ENCODE assay signal across 15 cellular contexts in the genomic region with DNA sequence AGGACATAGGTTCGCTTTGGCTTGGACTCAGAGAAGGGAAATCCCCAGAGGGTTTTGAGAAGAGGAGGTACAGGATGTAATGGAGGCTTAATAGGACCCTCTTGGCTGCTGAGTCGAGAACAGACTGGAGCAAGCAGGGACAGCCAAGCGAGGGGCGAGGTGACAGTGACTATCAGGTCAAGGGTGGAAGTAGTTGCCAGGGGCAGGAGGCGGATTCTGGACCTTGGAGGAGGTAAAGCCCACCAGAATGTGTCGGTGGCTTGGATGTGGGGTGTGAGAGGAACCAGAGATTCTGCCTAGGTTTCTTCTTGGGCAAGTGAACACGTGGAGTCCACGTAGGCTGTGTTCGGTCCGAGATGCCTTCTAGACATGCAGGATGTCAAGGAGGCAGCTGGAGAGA. TPM values are rescaled to one million over a fixed set of nuclear protein-coding genes. Genes with fewer than 3 reads are reported as not detected.
DNase-seq lines count a peak whose midpoint lies in the region; ATAC-seq, FAIRE-seq and TF ChIP-seq lines count a peak whose summit lies in the region.
"Had no signal": no experiment of that assay in that cellular context is flagged by ENCODE, and none has a peak within 500 bp of the region (broad histone marks: within the 10 kb centered on the region; RNA-seq: fewer than 3 reads in every experiment).

No MANE protein-coding gene starts in this region.

- peaks cover 47% of the 10 kb centered on the region for H3K4me1 Mint-ChIP-seq in activated T-cell treated with anti-CD3 and anti-CD28 coated beads, Interleukin-2, amount 50 U/mL, for 24 hours (ENCODE audit: low read depth)
- peaks cover 6% of the 10 kb centered on the region for H3K4me1 Mint-ChIP-seq in activated T-helper 17 cell treated with anti-CD3 and anti-CD28 coated beads, Interleukin-2, amount 50 U/mL, for 72 hours
- peaks cover 8% of the 10 kb centered on the region; the same call in 2 of the 3 replicates for H3K4me1 Mint-ChIP-seq in GM23338

- H4K20me1 ChIP-seq in keratinocyte (ENCODE audit: control insufficient read depth, extremely low read depth, insufficient read depth, low read length) (peaks cover 3% of the 10 kb centered on the region), GM23338 (replicated peaks; ENCODE audit: insufficient read depth) (no peaks in the 10 kb centered on the region; the same call in none of the 2 replicates)

- no peaks in the 10 kb centered on the region for H3K27me3 Mint-ChIP-seq in activated T-cell treated with anti-CD3 and anti-CD28 coated beads, Interleukin-2, amount 50 U/mL, for 24 hours
- H3K27me3 Mint-ChIP-seq in activated T-helper 17 cell treated with anti-CD3 and anti-CD28 coated beads, Interleukin-2, amount 50 U/mL, for 72 hours: no peaks in the 10 kb centered on the region
- H3K27me3 Mint-ChIP-seq in GM23338 (ENCODE audit: insufficient read depth, low read depth, poor library complexity): peaks cover 25% of the 10 kb centered on the region

- H3K36me3 ChIP-seq in keratinocyte (ENCODE audit: control insufficient read depth in 2 of 2, extremely low read depth in 1 of 2, insufficient read depth in 2 of 2, low read length in 2 of 2): peaks cover 13 to 22% of the 10 kb centered on the region in 2 experiments
- peaks cover 10 to 12% of the 10 kb centered on the region in 2 donors for H3K36me3 ChIP-seq in stomach smooth muscle (ENCODE audit: control insufficient read depth in 2 of 2, insufficient read depth in 2 of 2, low read length in 2 of 2)
- no peaks in the 10 kb centered on the region; the same call in 1 of the 2 replicates for H3K36me3 ChIP-seq in GM23338 (ENCODE audit: insufficient read depth)
- peaks cover 2% of the 10 kb centered on the region; the same call in 1 of the 2 replicates for H3K36me3 ChIP-seq in SJCRH30

- H3K27me3 ChIP-seq in keratinocyte (ENCODE audit: control insufficient read depth, extremely low read depth, insufficient read depth, low read length): no peaks in the 10 kb centered on the region
- no peaks in the 10 kb centered on the region for H3K27me3 ChIP-seq in stomach smooth muscle (ENCODE audit: control insufficient read depth in 1 of 2, insufficient read depth in 2 of 2, low read length in 2 of 2)
- H3K27me3 ChIP-seq in GM23338 (ENCODE audit: insufficient read depth): no peaks in the 10 kb centered on the region
- no peaks in the 10 kb centered on the region for H3K27me3 ChIP-seq in SJCRH30

- H3K27ac ChIP-seq in keratinocyte (ENCODE audit: control insufficient read depth, insufficient read depth, low read length) (peak overlapping the region; percentile 15), stomach smooth muscle (ENCODE audit: low read length) (peak overlapping the region; percentile 18), GM23338 (ENCODE audit: low read depth) (no peak overlapping the region), SJCRH30 (no peak overlapping the region)

- H3K4me3 Mint-ChIP-seq in activated T-cell treated with anti-CD3 and anti-CD28 coated beads, Interleukin-2, amount 50 U/mL, for 24 hours: no peak overlapping the region
- H3K4me3 Mint-ChIP-seq in activated T-helper 17 cell treated with anti-CD3 and anti-CD28 coated beads, Interleukin-2, amount 50 U/mL, for 72 hours: no peak overlapping the region
- H3K4me3 Mint-ChIP-seq in GM23338: no peak overlapping the region; the same call in 2 of the 3 replicates

- H3K9me3 ChIP-seq in keratinocyte (ENCODE audit: control insufficient read depth, low read depth, low read length) (no peaks in the 10 kb centered on the region), stomach smooth muscle (ENCODE audit: control insufficient read depth in 2 of 2, low read length in 2 of 2) (no peaks in the 10 kb centered on the region), SJCRH30 (replicated peaks) (no peaks in the 10 kb centered on the region)
- H3K9me3 ChIP-seq: mucosa of descending colon had no signal

- H3K4me3 ChIP-seq in keratinocyte (ENCODE audit: control insufficient read depth in 2 of 3, extremely low read depth in 1 of 3, insufficient read depth in 2 of 3, low read depth in 1 of 3, low read length in 3 of 3) (no peak overlapping the region), stomach smooth muscle (ENCODE audit: low read length in 2 of 2) (no peak overlapping the region), GM23338 (no peak overlapping the region), SJCRH30 (no peak overlapping the region)
- H3K4me3 ChIP-seq: mucosa of descending colon had no signal

- no peak for DNase-seq in activated T-cell treated with anti-CD3 and anti-CD28 coated beads, Interleukin-2, amount 50 U/mL, for 24 hours
- DNase-seq in activated T-cell treated with anti-CD3 and anti-CD28 coated beads, Interleukin-2, amount 50 U/mL, for 1 hour: no peak
- DNase-seq in keratinocyte (ENCODE audit: low read depth, low spot score) (no peak), GM23338 (ENCODE audit: low spot score) (no peak), SJCRH30 (no peak)
- DNase-seq: activated gamma-delta T cell treated with Interleukin-2 at 50 U/mL for 16 hours; effector memory CD4-positive, alpha-beta T cell; NCI-H510A; RPMI8226; stimulated activated CD4-positive, alpha-beta T cell treated with anti-CD3 and anti-CD28 coated beads, Interleukin-12 subunit alpha, Interleukin-12 subunit beta, amount 100 ng/mL, for 4 hours had no signal

- peaks cover 75% of the 10 kb centered on the region for H3K36me3 Mint-ChIP-seq in activated T-cell treated with anti-CD3 and anti-CD28 coated beads, Interleukin-2, amount 50 U/mL, for 24 hours (ENCODE audit: low read depth)
- H3K36me3 Mint-ChIP-seq in activated T-helper 17 cell treated with anti-CD3 and anti-CD28 coated beads, Interleukin-2, amount 50 U/mL, for 72 hours (ENCODE audit: low read depth): peaks cover 61% of the 10 kb centered on the region
- peaks cover 35% of the 10 kb centered on the region for H3K36me3 Mint-ChIP-seq in GM23338 (ENCODE audit: low read depth)

- ATAC-seq in activated T-helper 17 cell treated with anti-CD3 and anti-CD28 coated beads, Interleukin-2, amount 50 U/mL, for 72 hours (replicated peaks): no peak
- ATAC-seq in GM21576 (IDR thresholded peaks at IDR 0.05; ENCODE audit: unreplicated experiment): no peak
- ATAC-seq in GM23338: no peak
- ATAC-seq: mucosa of descending colon had no signal

- no peaks in the 10 kb centered on the region for H3K9me2 ChIP-seq in GM23338 (ENCODE audit: insufficient read depth)

- FAIRE-seq in keratinocyte (lab: Jason Lieb, UNC): no peak

- H3F3A ChIP-seq in GM23338 (replicated peaks; ENCODE audit: low read depth): peaks cover 19% of the 10 kb centered on the region; the same call in 1 of the 2 replicates

- peak overlapping the region; percentile 13 for H3K9ac ChIP-seq in keratinocyte (ENCODE audit: control insufficient read depth, extremely low read depth, insufficient read depth, low read length)
- peak overlapping the region in 1 of 2 donors; percentile 42 for H3K9ac ChIP-seq in stomach smooth muscle (ENCODE audit: low read length in 2 of 2)

- H3K4me1 ChIP-seq in keratinocyte (ENCODE audit: control insufficient read depth, extremely low read depth, insufficient read depth, low read length): peaks cover 28% of the 10 kb centered on the region
- H3K4me1 ChIP-seq in stomach smooth muscle (ENCODE audit: control insufficient read depth, insufficient read depth, low read length): peaks cover 18% of the 10 kb centered on the region
- H3K4me1 ChIP-seq in GM23338 (ENCODE audit: insufficient read depth): peaks cover 5% of the 10 kb centered on the region
- no peaks in the 10 kb centered on the region for H3K4me1 ChIP-seq in SJCRH30

- H3K79me2 ChIP-seq in keratinocyte (ENCODE audit: control insufficient read depth, insufficient read depth, low read length) (peaks cover 17% of the 10 kb centered on the region), GM23338 (replicated peaks; ENCODE audit: insufficient read depth) (peaks cover 30% of the 10 kb centered on the region)

- H3K27ac Mint-ChIP-seq in activated T-cell treated with anti-CD3 and anti-CD28 coated beads, Interleukin-2, amount 50 U/mL, for 24 hours: peak overlapping the region; percentile 85
- peak overlapping the region; percentile 72 for H3K27ac Mint-ChIP-seq in activated T-helper 17 cell treated with anti-CD3 and anti-CD28 coated beads, Interleukin-2, amount 50 U/mL, for 72 hours
- no peak overlapping the region; the same call in 1 of the 2 replicates for H3K27ac Mint-ChIP-seq in GM23338

- TF ChIP-seq CTCF in keratinocyte (optimal IDR thresholded peaks at IDR 0.05 in 1 of 3, IDR thresholded peaks at IDR 0.05 in 1 of 3, conservative IDR thresholded peaks at IDR 0.05 in 1 of 3; ENCODE audit: extremely low read depth in 1 of 3, insufficient read depth in 2 of 3, low read length in 3 of 3): no peak
- TF ChIP-seq CTCF in GM23338 (conservative IDR thresholded peaks at IDR 0.05; ENCODE audit: low read depth in 2 of 2): no peak

- H3K9me3 Mint-ChIP-seq in activated T-cell treated with anti-CD3 and anti-CD28 coated beads, Interleukin-2, amount 50 U/mL, for 24 hours: no peaks in the 10 kb centered on the region
- no peaks in the 10 kb centered on the region for H3K9me3 Mint-ChIP-seq in activated T-helper 17 cell treated with anti-CD3 and anti-CD28 coated beads, Interleukin-2, amount 50 U/mL, for 72 hours
- H3K9me3 Mint-ChIP-seq in GM23338: no peaks in the 10 kb centered on the region; the same call in 1 of the 3 replicates

- H3K4me2 ChIP-seq in keratinocyte (ENCODE audit: control insufficient read depth, extremely low read depth, insufficient read depth, low read depth, low read length): peak overlapping the region; percentile 19
- no peak overlapping the region for H3K4me2 ChIP-seq in GM23338

- dilution Hi-C loops in keratinocyte (cut with MboI; ENCODE audit: extremely low pct_ligation_motif_present, low sequenced_read_pairs): no loop called here

- H2AFZ ChIP-seq in keratinocyte (ENCODE audit: control insufficient read depth, low read length) (no peak overlapping the region), GM23338 (no peak overlapping the region)

- no peaks in the 10 kb centered on the region for H3K9me1 ChIP-seq in keratinocyte (ENCODE audit: control insufficient read depth, extremely low read depth, insufficient read depth, low read length)

RNA-seq across cellular contexts. Expression of a gene that starts 4.4 kb away (rescaled TPM):
- total RNA-seq in activated T-helper 17 cell treated with anti-CD3 and anti-CD28 coated beads, Interleukin-2, amount 50 U/mL, for 72 hours: 100 to 1,000 TPM; 157 to 218 TPM
- polyA plus RNA-seq in keratinocyte (238 to 408 TPM (median 297 TPM) in 3 replicates), GM23338 (2016; fragmentation: Nextera tagmentation; extraction: Ambion mirVana) (927 and 1,003 TPM in 2 replicates)
- polyA plus RNA-seq in keratinocyte (2011; ENCODE audit: low read depth): 46.0 TPM
- 221 and 340 TPM in 2 replicates for polyA plus RNA-seq in keratinocyte (2011; cell fraction: cytosol; rRNA removed)
- polyA plus RNA-seq in keratinocyte (2011; cell fraction: nucleus; rRNA removed): 140 and 145 TPM in 2 replicates
- 333 and 344 TPM in 2 replicates for polyA plus RNA-seq in keratinocyte (2012; ENCODE audit: low replicate concordance)
- 54.1 to 102 TPM (median 58.6 TPM) in 3 replicates for polyA minus RNA-seq in keratinocyte
- polyA minus RNA-seq in keratinocyte (2011; cell fraction: cytosol; rRNA and poly(A)+ RNA removed): 173 TPM
- polyA minus RNA-seq in keratinocyte (2011; cell fraction: nucleus; rRNA and poly(A)+ RNA removed): 23.8 and 26.3 TPM in 2 replicates
- total RNA-seq in GM23338 (2014; rRNA removed; shearing (Covaris generic)): 298 and 349 TPM in 2 replicates
- 185 and 215 TPM in 2 replicates for total RNA-seq in SJCRH30 (2014; rRNA removed; shearing (Covaris generic))

RNA-seq across cellular contexts. Expression of a gene that starts 5.0 kb away (rescaled TPM):
- total RNA-seq in activated T-helper 17 cell treated with anti-CD3 and anti-CD28 coated beads, Interleukin-2, amount 50 U/mL, for 72 hours: 100 to 1,000 TPM; 124 to 164 TPM
- polyA plus RNA-seq in keratinocyte (590 to 817 TPM (median 591 TPM) in 3 replicates), GM23338 (2016; fragmentation: Nextera tagmentation; extraction: Ambion mirVana) (300 and 312 TPM in 2 replicates)
- polyA plus RNA-seq in keratinocyte (2011; ENCODE audit: low read depth): 124 TPM
- polyA plus RNA-seq in keratinocyte (2011; cell fraction: cytosol; rRNA removed): 440 and 697 TPM in 2 replicates
- polyA plus RNA-seq in keratinocyte (2011; cell fraction: nucleus; rRNA removed): 319 and 355 TPM in 2 replicates
- polyA plus RNA-seq in keratinocyte (2012; ENCODE audit: low replicate concordance): 463 and 515 TPM in 2 replicates
- polyA minus RNA-seq in keratinocyte: 146 to 217 TPM (median 180 TPM) in 3 replicates
- 299 TPM for polyA minus RNA-seq in keratinocyte (2011; cell fraction: cytosol; rRNA and poly(A)+ RNA removed)
- 43.8 and 51.7 TPM in 2 replicates for polyA minus RNA-seq in keratinocyte (2011; cell fraction: nucleus; rRNA and poly(A)+ RNA removed)
- total RNA-seq in GM23338 (2014; rRNA removed; shearing (Covaris generic)): 202 and 212 TPM in 2 replicates
- total RNA-seq in SJCRH30 (2014; rRNA removed; shearing (Covaris generic)): 105 and 130 TPM in 2 replicates

RNA-seq across cellular contexts. Expression of a gene that starts 7.6 kb away (rescaled TPM):
- 10 to 100 TPM; 31.2 to 55.7 TPM for total RNA-seq in activated T-helper 17 cell treated with anti-CD3 and anti-CD28 coated beads, Interleukin-2, amount 50 U/mL, for 72 hours
- polyA plus RNA-seq in keratinocyte: 20.8 to 33.9 TPM (median 25.9 TPM) in 3 replicates
- polyA plus RNA-seq in keratinocyte (2011; ENCODE audit: low read depth): 6.2 TPM
- polyA plus RNA-seq in keratinocyte (2011; cell fraction: cytosol; rRNA removed): 13.5 and 32.9 TPM in 2 replicates
- polyA plus RNA-seq in keratinocyte (2011; cell fraction: nucleus; rRNA removed): 26.2 and 37.4 TPM in 2 replicates
- 31.4 and 31.7 TPM in 2 replicates for polyA plus RNA-seq in keratinocyte (2012; ENCODE audit: low replicate concordance)
- 9.4 to 20.5 TPM (median 17.5 TPM) in 3 replicates for polyA minus RNA-seq in keratinocyte
- polyA minus RNA-seq in keratinocyte (2011; cell fraction: cytosol; rRNA and poly(A)+ RNA removed): 58.5 TPM
- 18.3 and 22.3 TPM in 2 replicates for polyA minus RNA-seq in keratinocyte (2011; cell fraction: nucleus; rRNA and poly(A)+ RNA removed)
- total RNA-seq in GM23338 (2014; rRNA removed; shearing (Covaris generic)): 50.1 and 55.1 TPM in 2 replicates
- polyA plus RNA-seq in GM23338 (2016; fragmentation: Nextera tagmentation; extraction: Ambion mirVana): 13.7 and 15.7 TPM in 2 replicates
- 22.6 and 23.8 TPM in 2 replicates for total RNA-seq in SJCRH30 (2014; rRNA removed; shearing (Covaris generic))

RNA-seq across cellular contexts. Expression of a gene that starts 12.8 kb away (rescaled TPM):
- not detected for total RNA-seq in activated T-helper 17 cell treated with anti-CD3 and anti-CD28 coated beads, Interleukin-2, amount 50 U/mL, for 72 hours
- polyA plus RNA-seq in keratinocyte (0.17 to 0.29 TPM (median 0.19 TPM) in 3 replicates), GM23338 (2016; fragmentation: Nextera tagmentation; extraction: Ambion mirVana) (0.99 and 1.8 TPM in 2 replicates)
- not detected for polyA plus RNA-seq in keratinocyte (2011; ENCODE audit: low read depth)
- 0.15 and 0.23 TPM in 2 replicates for polyA plus RNA-seq in keratinocyte (2011; cell fraction: cytosol; rRNA removed)
- polyA plus RNA-seq in keratinocyte (2011; cell fraction: nucleus; rRNA removed): not detected in 2 replicates
- 0.28 TPM in 1 of 2 replicates, not detected in the other for polyA plus RNA-seq in keratinocyte (2012; ENCODE audit: low replicate concordance)
- not detected in 3 replicates for polyA minus RNA-seq in keratinocyte
- not detected for polyA minus RNA-seq in keratinocyte (2011; cell fraction: cytosol; rRNA and poly(A)+ RNA removed)
- not detected in 2 replicates for polyA minus RNA-seq in keratinocyte (2011; cell fraction: nucleus; rRNA and poly(A)+ RNA removed)
- not detected in 2 replicates for total RNA-seq in GM23338 (2014; rRNA removed; shearing (Covaris generic))
- total RNA-seq in SJCRH30 (2014; rRNA removed; shearing (Covaris generic)): not detected in 2 replicates
- total RNA-seq: mucosa of descending colon had no signal
- polyA plus RNA-seq: AG04450 had no signal

RNA-seq across cellular contexts. Expression of a gene that starts 21.8 kb away (rescaled TPM):
- total RNA-seq in activated T-helper 17 cell treated with anti-CD3 and anti-CD28 coated beads, Interleukin-2, amount 50 U/mL, for 72 hours: not detected
- not detected in 3 replicates for polyA plus RNA-seq in keratinocyte
- polyA plus RNA-seq in keratinocyte (2011; ENCODE audit: low read depth): not detected
- polyA plus RNA-seq in keratinocyte (2011; cell fraction: cytosol; rRNA removed): not detected in 2 replicates
- not detected in 2 replicates for polyA plus RNA-seq in keratinocyte (2011; cell fraction: nucleus; rRNA removed)
- not detected in 2 replicates for polyA plus RNA-seq in keratinocyte (2012; ENCODE audit: low replicate concordance)
- polyA minus RNA-seq in keratinocyte: not detected in 3 replicates
- polyA minus RNA-seq in keratinocyte (2011; cell fraction: cytosol; rRNA and poly(A)+ RNA removed): not detected
- polyA minus RNA-seq in keratinocyte (2011; cell fraction: nucleus; rRNA and poly(A)+ RNA removed): not detected in 2 replicates
- total RNA-seq in GM23338 (2014; rRNA removed; shearing (Covaris generic)): 1.0 TPM in 1 of 2 replicates, not detected in the other
- not detected in 2 replicates for polyA plus RNA-seq in GM23338 (2016; fragmentation: Nextera tagmentation; extraction: Ambion mirVana)
- total RNA-seq in SJCRH30 (2014; rRNA removed; shearing (Covaris generic)): not detected in 2 replicates
- total RNA-seq: mucosa of descending colon had no signal
- polyA plus RNA-seq: AG04450 had no signal

Comparison
In these comparisons a context has a peak if more than half of its experiments do, and no peak if none do; other contexts are left out.
1. H3K27ac ChIP-seq: peak in keratinocyte (single experiment) and stomach smooth muscle (single experiment); none in GM23338 (single experiment) and SJCRH30 (single experiment).